ENCODE assay signal across 9 cellular contexts in the genomic region with DNA sequence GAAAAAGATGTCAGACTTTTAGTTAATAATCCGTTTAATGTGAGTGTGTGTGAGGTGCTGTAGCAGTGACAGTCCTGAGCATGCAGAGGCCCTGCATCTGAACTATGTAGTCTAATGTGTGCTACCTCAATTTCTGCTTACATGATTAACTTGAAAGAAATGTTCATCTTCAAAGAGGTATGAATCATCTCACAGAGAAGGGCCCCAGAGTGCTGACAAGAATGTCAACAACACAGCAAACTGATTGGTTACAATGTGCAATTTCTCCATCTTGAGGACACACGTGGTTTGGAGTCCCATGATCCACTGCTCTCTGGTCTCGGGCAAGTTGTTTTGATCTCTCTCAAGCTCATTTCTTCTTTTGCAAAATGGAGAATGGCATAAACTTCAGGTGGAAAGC.
DNase-seq lines count a peak whose midpoint lies in the region; ATAC-seq and TF ChIP-seq lines count a peak whose summit lies in the region.
"Had no signal": no experiment of that assay in that cellular context is flagged by ENCODE, and none has a peak within 500 bp of the region (broad histone marks: within the 10 kb centered on the region; RNA-seq: fewer than 3 reads in every experiment).

No MANE protein-coding gene starts in this region.

- H3K27ac ChIP-seq in RWPE1 (no peak overlapping the region), smooth muscle cell (ENCODE audit: low read depth) (peak overlapping the region; percentile 53), uterus (no peak overlapping the region)
- H3K27ac ChIP-seq: gastrocnemius medialis had no signal

- POLR2A ChIA-PET in RWPE1 (lab: Yijun Ruan, JAX; ENCODE audit: low non-redundant PET) = no interaction called here

- in situ Hi-C loops in astrocyte of the spinal cord (cut with HindIII; ENCODE audit: low sequenced_read_pairs) = no loop called here

- H3K36me3 ChIP-seq in smooth muscle cell (ENCODE audit: low read depth) = no peaks in the 10 kb centered on the region
- H3K36me3 ChIP-seq in uterus = no peaks in the 10 kb centered on the region
- H3K36me3 ChIP-seq in mucosa of descending colon (ENCODE audit: low read depth) = no peaks in the 10 kb centered on the region

- no peak for ATAC-seq in GM19463 (IDR thresholded peaks at IDR 0.05; ENCODE audit: unreplicated experiment)
- ATAC-seq in mucosa of descending colon = no peak
- ATAC-seq: gastrocnemius medialis had no signal

- peaks cover 5% of the 10 kb centered on the region for H4K20me1 ChIP-seq in smooth muscle cell (ENCODE audit: low read depth)

- no peak for TF ChIP-seq POLR2A in uterus (IDR thresholded peaks at IDR 0.05)

- no peak overlapping the region for H3K9ac ChIP-seq in smooth muscle cell (ENCODE audit: low read depth)

- CTCF ChIA-PET in RWPE1 (lab: Yijun Ruan, JAX) = interaction anchor here (1.2 to 1.4 kb wide), 2 partner anchors 87 to 255 kb away, joined by 3 read pairs; partner anchors contain the start of gene LPIN3

- TF ChIP-seq CTCF in RWPE1 (conservative IDR thresholded peaks at IDR 0.05; ENCODE audit: low read depth) (no peak), astrocyte of the spinal cord (IDR thresholded peaks at IDR 0.05; ENCODE audit: low read depth, low read length) (no peak), smooth muscle cell (IDR thresholded peaks at IDR 0.05; ENCODE audit: borderline replicate concordance, insufficient read depth, poor library complexity, severe bottlenecking) (no peak), uterus (IDR thresholded peaks at IDR 0.05) (no peak), mucosa of descending colon (IDR thresholded peaks at IDR 0.05) (no peak)

- H3K9me3 ChIP-seq in smooth muscle cell (replicated peaks; ENCODE audit: low read depth) (no peaks in the 10 kb centered on the region), uterus (no peaks in the 10 kb centered on the region), mucosa of descending colon (no peaks in the 10 kb centered on the region)
- H3K9me3 ChIP-seq: gastrocnemius medialis had no signal

- DNase-seq in activated CD8-positive, alpha-beta memory T cell treated with anti-CD3 and anti-CD28 coated beads, Interleukin-2, amount 50 U/mL, for 1 hour (ENCODE audit: extremely low read depth) = peak; percentile 3
- DNase-seq in activated CD8-positive, alpha-beta memory T cell treated with anti-CD3 and anti-CD28 coated beads, Interleukin-2, amount 50 U/mL, for 48 hours = no peak
- DNase-seq in RWPE1 (ENCODE audit: low spot score) (peak; percentile 88), astrocyte of the spinal cord (ENCODE audit: low read depth, low spot score) (peak; percentile 46), smooth muscle cell (lab: John Stamatoyannopoulos, UW; ENCODE audit: unreplicated experiment) (no peak), uterus (no peak), mucosa of descending colon (no peak)
- DNase-seq: gastrocnemius medialis had no signal

- H3F3A ChIP-seq in smooth muscle cell (ENCODE audit: low read depth) = no peaks in the 10 kb centered on the region

- no peak overlapping the region for H2AFZ ChIP-seq in smooth muscle cell (ENCODE audit: low read depth)

- H3K4me1 ChIP-seq in smooth muscle cell (ENCODE audit: low read depth) (no peaks in the 10 kb centered on the region), uterus (no peaks in the 10 kb centered on the region), mucosa of descending colon (ENCODE audit: low read depth) (no peaks in the 10 kb centered on the region)
- H3K4me1 ChIP-seq: gastrocnemius medialis had no signal

- 43% methylated on average over 3 of the region's 3 CpGs for WGBS in smooth muscle cell (ENCODE audit: low lambda C conversion rate)

- no peaks in the 10 kb centered on the region for H3K27me3 ChIP-seq in smooth muscle cell (ENCODE audit: low read depth)
- no peaks in the 10 kb centered on the region for H3K27me3 ChIP-seq in uterus
- H3K27me3 ChIP-seq: gastrocnemius medialis had no signal

- peak overlapping the region; percentile 26 for H3K4me2 ChIP-seq in smooth muscle cell

- H3K4me3 ChIP-seq in astrocyte of the spinal cord (ENCODE audit: low read depth, low read length) (no peak overlapping the region), smooth muscle cell (no peak overlapping the region), uterus (no peak overlapping the region), mucosa of descending colon (no peak overlapping the region)
- H3K4me3 ChIP-seq: gastrocnemius medialis had no signal

- H3K79me2 ChIP-seq in smooth muscle cell (ENCODE audit: low read depth) = no peaks in the 10 kb centered on the region

- intact Hi-C loops in uterus (cut with DNase I; ENCODE audit: low total_unique reads) (no loop called here), mucosa of descending colon (cut with DNase I, micrococcal nuclease) (no loop called here)

Comparison
In these comparisons a context has a peak if more than half of its experiments do, and no peak if none do; other contexts are left out.
1. DNase-seq: peak in activated CD8-positive, alpha-beta memory T cell treated with anti-CD3 and anti-CD28 coated beads, Interleukin-2, amount 50 U/mL, for 1 hour (single experiment), RWPE1 (single experiment) and astrocyte of the spinal cord (single experiment); none in activated CD8-positive, alpha-beta memory T cell treated with anti-CD3 and anti-CD28 coated beads, Interleukin-2, amount 50 U/mL, for 48 hours (single experiment), smooth muscle cell (single experiment), uterus (0 of 2) and mucosa of descending colon (0 of 3).